In genomic region chr9:30584559-30584958, GRCh38 we compare ENCODE assay signal across 17 cellular contexts.
"Had no signal": no experiment of that assay in that cellular context is flagged by ENCODE, and none has a peak within 500 bp of the region (broad histone marks: within the 10 kb centered on the region; RNA-seq: fewer than 3 reads in every experiment).

No MANE protein-coding gene starts in this region.

- H3K9me3 ChIP-seq: colonic mucosa, neutrophil, sigmoid colon, stomach, thoracic aorta, transverse colon had no signal

- H3K4me1 Mint-ChIP-seq: naive thymus-derived CD8-positive, alpha-beta T cell had no signal

- H3K4me3 Mint-ChIP-seq: naive thymus-derived CD8-positive, alpha-beta T cell had no signal

- FAIRE-seq: frontal cortex, islet of Langerhans had no signal

- DNase-seq: colonic mucosa; dermis blood vessel endothelial cell; heart right ventricle; hypothalamus; kidney glomerular epithelial cell; naive thymus-derived CD8-positive, alpha-beta T cell; posterior cingulate gyrus; sigmoid colon; stimulated activated naive CD4-positive, alpha-beta T cell; stomach; substantia nigra; transverse colon had no signal

- H3K27ac Mint-ChIP-seq: naive thymus-derived CD8-positive, alpha-beta T cell had no signal

- H3K27ac ChIP-seq: colonic mucosa, heart right ventricle, neutrophil, sigmoid colon, skin epidermis, stomach, thoracic aorta, transverse colon had no signal

- ATAC-seq: heart right ventricle; naive thymus-derived CD8-positive, alpha-beta T cell had no signal

- H3K36me3 Mint-ChIP-seq: naive thymus-derived CD8-positive, alpha-beta T cell had no signal

- H3K27me3 ChIP-seq: colonic mucosa, heart right ventricle, neutrophil, sigmoid colon, stomach, transverse colon had no signal

- H3K4me3 ChIP-seq: colonic mucosa, heart right ventricle, sigmoid colon, skin epidermis, stomach, thoracic aorta, transverse colon had no signal

- H3K36me3 ChIP-seq: colonic mucosa, heart right ventricle, neutrophil, sigmoid colon, stomach, thoracic aorta, transverse colon had no signal

- H3K4me1 ChIP-seq: colonic mucosa, heart right ventricle, sigmoid colon, stomach, transverse colon had no signal
